1 cellular context compared by ENCODE assay signal in the genomic region with DNA sequence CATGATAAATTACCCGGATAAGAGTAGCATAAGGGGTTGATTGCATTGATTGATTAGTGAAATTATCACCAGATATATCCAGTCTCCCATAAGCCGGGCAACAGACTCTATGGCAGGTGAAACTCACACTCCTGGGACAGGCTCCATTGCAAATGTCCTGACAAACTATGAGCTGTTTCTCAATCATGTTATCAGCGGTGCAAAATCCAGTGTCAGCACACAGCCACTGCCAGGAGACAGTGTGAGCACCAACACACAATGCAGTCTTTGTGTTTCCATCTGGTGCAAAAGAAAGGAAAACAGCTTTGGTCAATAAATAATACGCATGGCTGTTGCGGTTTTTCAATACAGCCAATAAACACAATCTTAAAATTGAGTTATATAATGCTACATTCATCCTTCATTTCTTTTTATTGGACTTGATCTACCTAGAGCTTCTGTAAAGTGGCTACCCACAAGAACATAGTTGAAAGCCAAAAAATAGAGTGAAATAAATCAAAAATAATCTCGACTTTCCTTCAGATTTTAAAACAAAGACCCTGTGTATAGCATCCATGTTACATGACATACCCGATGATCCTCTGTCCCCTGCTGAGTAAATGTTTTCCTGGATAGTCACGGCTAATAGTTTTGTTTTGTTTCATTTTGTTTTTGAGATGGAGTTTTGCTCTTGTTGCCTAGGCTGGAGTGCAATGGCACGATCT.
A peak's percentile ranks its signal among the peaks of the same experiment; 100 is the strongest.
TF ChIP-seq lines count a peak whose summit lies in the region.

No MANE protein-coding gene starts in this region.

TF ChIP-seq in HepG2, 621 proteins besides CTCF, POLR2A, EP300 and RAD21 (continued from another document and continues in another):
- TF ChIP-seq RXRA (CRISPR knock-in tag; IDR thresholded peaks at IDR 0.05) (peak; percentile 61; the same call in 1 of the 2 replicates), CENPT (CRISPR knock-in tag; IDR thresholded peaks at IDR 0.05; ENCODE audit: low read depth) (no peak), SMARCC2 (IDR thresholded peaks at IDR 0.05) (no peak; the same call in 1 of the 2 replicates), IRX3 (CRISPR knock-in tag; IDR thresholded peaks at IDR 0.05; ENCODE audit: borderline replicate concordance, low read depth) (no peak; the same call in 1 of the 2 replicates), NCOR1 (IDR thresholded peaks at IDR 0.05; ENCODE audit: borderline replicate concordance, low read length) (peak; percentile 98), ZBTB7B (CRISPR knock-in tag; IDR thresholded peaks at IDR 0.05) (peak; percentile 73; the same call in 1 of the 2 replicates), ZNF484 (CRISPR knock-in tag; IDR thresholded peaks at IDR 0.05; ENCODE audit: borderline replicate concordance, low read depth) (no peak), NFKB2 (CRISPR knock-in tag; IDR thresholded peaks at IDR 0.05; ENCODE audit: borderline replicate concordance) (no peak), SRY (CRISPR knock-in tag; IDR thresholded peaks at IDR 0.05) (no peak), SRSF1 (optimal IDR thresholded peaks at IDR 0.05; ENCODE audit: low read depth, low read length) (no peak), MZF1 (CRISPR knock-in tag; IDR thresholded peaks at IDR 0.05; ENCODE audit: borderline replicate concordance) (no peak), ZNF670 (CRISPR knock-in tag; IDR thresholded peaks at IDR 0.05; ENCODE audit: borderline replicate concordance) (no peak), MEF2D (CRISPR knock-in tag; IDR thresholded peaks at IDR 0.05) (peak; percentile 40; the same call in 1 of the 2 replicates), MYC (CRISPR knock-in tag; IDR thresholded peaks at IDR 0.05; ENCODE audit: borderline replicate concordance) (peak; percentile 63; the same call in 1 of the 2 replicates), ZNF879 (CRISPR knock-in tag; IDR thresholded peaks at IDR 0.05) (no peak), ZKSCAN8 (CRISPR knock-in tag; IDR thresholded peaks at IDR 0.05; ENCODE audit: borderline replicate concordance) (peak; percentile 89; the same call in 1 of the 2 replicates), U2AF2 (IDR thresholded peaks at IDR 0.05; ENCODE audit: low read depth, low read length) (no peak), FOXA1 (IDR thresholded peaks at IDR 0.05) (no peak), FOXA1 (CRISPR knock-in tag; IDR thresholded peaks at IDR 0.05) (peak; percentile 88), GABPB1 (CRISPR knock-in tag; IDR thresholded peaks at IDR 0.05) (no peak; the same call in 1 of the 2 replicates), SNAPC2 (CRISPR knock-in tag; IDR thresholded peaks at IDR 0.05) (0 out of 2 replicates have a peak, but pooled peaks have one; percentile 57), PPARG (CRISPR knock-in tag; conservative IDR thresholded peaks at IDR 0.05) (peak; percentile 83), ZNF878 (CRISPR knock-in tag; IDR thresholded peaks at IDR 0.05) (0 out of 2 replicates have a peak, but pooled peaks have one; percentile 29), ZNF260 (CRISPR knock-in tag; IDR thresholded peaks at IDR 0.05; ENCODE audit: borderline replicate concordance, low read depth) (no peak), DMAP1 (CRISPR knock-in tag; IDR thresholded peaks at IDR 0.05) (peak; percentile 68; the same call in 1 of the 2 replicates), ZNF20 (CRISPR knock-in tag; IDR thresholded peaks at IDR 0.05) (no peak), ZNF546 (CRISPR knock-in tag; conservative IDR thresholded peaks at IDR 0.05) (no peak), RELA (CRISPR knock-in tag; IDR thresholded peaks at IDR 0.05) (no peak), SOX5 (CRISPR knock-in tag; IDR thresholded peaks at IDR 0.05; ENCODE audit: borderline replicate concordance) (peak; percentile 95), ZNF678 (CRISPR knock-in tag; IDR thresholded peaks at IDR 0.05) (no peak), ZFY (CRISPR knock-in tag; IDR thresholded peaks at IDR 0.05) (no peak; the same call in 1 of the 2 replicates), DNMT1 (CRISPR knock-in tag; IDR thresholded peaks at IDR 0.05) (no peak), ETV5 (CRISPR knock-in tag; IDR thresholded peaks at IDR 0.05; ENCODE audit: borderline replicate concordance) (peak; percentile 82), FOSL1 (CRISPR knock-in tag; IDR thresholded peaks at IDR 0.05; ENCODE audit: borderline replicate concordance) (no peak), SALL2 (CRISPR knock-in tag; IDR thresholded peaks at IDR 0.05) (0 out of 2 replicates have a peak, but pooled peaks have one; percentile 55), EED (CRISPR knock-in tag; IDR thresholded peaks at IDR 0.05) (no peak), SUZ12 (IDR thresholded peaks at IDR 0.05; ENCODE audit: low read depth, low read length) (no peak), RCOR2 (CRISPR knock-in tag; IDR thresholded peaks at IDR 0.05) (peak; percentile 86), ZNF773 (CRISPR knock-in tag; IDR thresholded peaks at IDR 0.05; ENCODE audit: borderline replicate concordance) (no peak), HNRNPLL (IDR thresholded peaks at IDR 0.05; ENCODE audit: low read depth, low read length, poor library complexity, severe bottlenecking) (no peak), ZBTB21 (CRISPR knock-in tag; IDR thresholded peaks at IDR 0.05) (peak; percentile 41; the same call in 1 of the 2 replicates)
- TF ChIP-seq, protein P1, sequence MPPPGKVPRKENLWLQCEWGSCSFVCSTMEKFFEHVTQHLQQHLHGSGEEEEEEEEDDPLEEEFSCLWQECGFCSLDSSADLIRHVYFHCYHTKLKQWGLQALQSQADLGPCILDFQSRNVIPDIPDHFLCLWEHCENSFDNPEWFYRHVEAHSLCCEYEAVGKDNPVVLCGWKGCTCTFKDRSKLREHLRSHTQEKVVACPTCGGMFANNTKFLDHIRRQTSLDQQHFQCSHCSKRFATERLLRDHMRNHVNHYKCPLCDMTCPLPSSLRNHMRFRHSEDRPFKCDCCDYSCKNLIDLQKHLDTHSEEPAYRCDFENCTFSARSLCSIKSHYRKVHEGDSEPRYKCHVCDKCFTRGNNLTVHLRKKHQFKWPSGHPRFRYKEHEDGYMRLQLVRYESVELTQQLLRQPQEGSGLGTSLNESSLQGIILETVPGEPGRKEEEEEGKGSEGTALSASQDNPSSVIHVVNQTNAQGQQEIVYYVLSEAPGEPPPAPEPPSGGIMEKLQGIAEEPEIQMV (CRISPR knock-in tag; IDR thresholded peaks at IDR 0.05; ENCODE audit: low read depth), result 0 out of 2 replicates have a peak, but pooled peaks have one; percentile 22
- TF ChIP-seq, protein P2, sequence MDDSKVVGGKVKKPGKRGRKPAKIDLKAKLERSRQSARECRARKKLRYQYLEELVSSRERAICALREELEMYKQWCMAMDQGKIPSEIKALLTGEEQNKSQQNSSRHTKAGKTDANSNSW (CRISPR knock-in tag; IDR thresholded peaks at IDR 0.05; ENCODE audit: borderline replicate concordance), result no peak; the same call in 1 of the 2 replicates
- TF ChIP-seq, protein P3, sequence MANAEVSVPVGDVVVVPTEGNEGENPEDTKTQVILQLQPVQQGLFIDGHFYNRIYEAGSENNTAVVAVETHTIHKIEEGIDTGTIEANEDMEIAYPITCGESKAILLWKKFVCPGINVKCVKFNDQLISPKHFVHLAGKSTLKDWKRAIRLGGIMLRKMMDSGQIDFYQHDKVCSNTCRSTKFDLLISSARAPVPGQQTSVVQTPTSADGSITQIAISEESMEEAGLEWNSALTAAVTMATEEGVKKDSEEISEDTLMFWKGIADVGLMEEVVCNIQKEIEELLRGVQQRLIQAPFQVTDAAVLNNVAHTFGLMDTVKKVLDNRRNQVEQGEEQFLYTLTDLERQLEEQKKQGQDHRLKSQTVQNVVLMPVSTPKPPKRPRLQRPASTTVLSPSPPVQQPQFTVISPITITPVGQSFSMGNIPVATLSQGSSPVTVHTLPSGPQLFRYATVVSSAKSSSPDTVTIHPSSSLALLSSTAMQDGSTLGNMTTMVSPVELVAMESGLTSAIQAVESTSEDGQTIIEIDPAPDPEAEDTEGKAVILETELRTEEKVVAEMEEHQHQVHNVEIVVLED (CRISPR knock-in tag; IDR thresholded peaks at IDR 0.05; ENCODE audit: borderline replicate concordance), result 0 out of 2 replicates have a peak, but pooled peaks have one; percentile 27
- TF ChIP-seq, protein P4, sequence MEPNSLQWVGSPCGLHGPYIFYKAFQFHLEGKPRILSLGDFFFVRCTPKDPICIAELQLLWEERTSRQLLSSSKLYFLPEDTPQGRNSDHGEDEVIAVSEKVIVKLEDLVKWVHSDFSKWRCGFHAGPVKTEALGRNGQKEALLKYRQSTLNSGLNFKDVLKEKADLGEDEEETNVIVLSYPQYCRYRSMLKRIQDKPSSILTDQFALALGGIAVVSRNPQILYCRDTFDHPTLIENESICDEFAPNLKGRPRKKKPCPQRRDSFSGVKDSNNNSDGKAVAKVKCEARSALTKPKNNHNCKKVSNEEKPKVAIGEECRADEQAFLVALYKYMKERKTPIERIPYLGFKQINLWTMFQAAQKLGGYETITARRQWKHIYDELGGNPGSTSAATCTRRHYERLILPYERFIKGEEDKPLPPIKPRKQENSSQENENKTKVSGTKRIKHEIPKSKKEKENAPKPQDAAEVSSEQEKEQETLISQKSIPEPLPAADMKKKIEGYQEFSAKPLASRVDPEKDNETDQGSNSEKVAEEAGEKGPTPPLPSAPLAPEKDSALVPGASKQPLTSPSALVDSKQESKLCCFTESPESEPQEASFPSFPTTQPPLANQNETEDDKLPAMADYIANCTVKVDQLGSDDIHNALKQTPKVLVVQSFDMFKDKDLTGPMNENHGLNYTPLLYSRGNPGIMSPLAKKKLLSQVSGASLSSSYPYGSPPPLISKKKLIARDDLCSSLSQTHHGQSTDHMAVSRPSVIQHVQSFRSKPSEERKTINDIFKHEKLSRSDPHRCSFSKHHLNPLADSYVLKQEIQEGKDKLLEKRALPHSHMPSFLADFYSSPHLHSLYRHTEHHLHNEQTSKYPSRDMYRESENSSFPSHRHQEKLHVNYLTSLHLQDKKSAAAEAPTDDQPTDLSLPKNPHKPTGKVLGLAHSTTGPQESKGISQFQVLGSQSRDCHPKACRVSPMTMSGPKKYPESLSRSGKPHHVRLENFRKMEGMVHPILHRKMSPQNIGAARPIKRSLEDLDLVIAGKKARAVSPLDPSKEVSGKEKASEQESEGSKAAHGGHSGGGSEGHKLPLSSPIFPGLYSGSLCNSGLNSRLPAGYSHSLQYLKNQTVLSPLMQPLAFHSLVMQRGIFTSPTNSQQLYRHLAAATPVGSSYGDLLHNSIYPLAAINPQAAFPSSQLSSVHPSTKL (CRISPR knock-in tag; IDR thresholded peaks at IDR 0.05), result peak; percentile 93
- TF ChIP-seq, protein P5, sequence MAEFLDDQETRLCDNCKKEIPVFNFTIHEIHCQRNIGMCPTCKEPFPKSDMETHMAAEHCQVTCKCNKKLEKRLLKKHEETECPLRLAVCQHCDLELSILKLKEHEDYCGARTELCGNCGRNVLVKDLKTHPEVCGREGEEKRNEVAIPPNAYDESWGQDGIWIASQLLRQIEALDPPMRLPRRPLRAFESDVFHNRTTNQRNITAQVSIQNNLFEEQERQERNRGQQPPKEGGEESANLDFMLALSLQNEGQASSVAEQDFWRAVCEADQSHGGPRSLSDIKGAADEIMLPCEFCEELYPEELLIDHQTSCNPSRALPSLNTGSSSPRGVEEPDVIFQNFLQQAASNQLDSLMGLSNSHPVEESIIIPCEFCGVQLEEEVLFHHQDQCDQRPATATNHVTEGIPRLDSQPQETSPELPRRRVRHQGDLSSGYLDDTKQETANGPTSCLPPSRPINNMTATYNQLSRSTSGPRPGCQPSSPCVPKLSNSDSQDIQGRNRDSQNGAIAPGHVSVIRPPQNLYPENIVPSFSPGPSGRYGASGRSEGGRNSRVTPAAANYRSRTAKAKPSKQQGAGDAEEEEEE (CRISPR knock-in tag; IDR thresholded peaks at IDR 0.05; ENCODE audit: borderline replicate concordance), result no peak
- TF ChIP-seq, protein P6, sequence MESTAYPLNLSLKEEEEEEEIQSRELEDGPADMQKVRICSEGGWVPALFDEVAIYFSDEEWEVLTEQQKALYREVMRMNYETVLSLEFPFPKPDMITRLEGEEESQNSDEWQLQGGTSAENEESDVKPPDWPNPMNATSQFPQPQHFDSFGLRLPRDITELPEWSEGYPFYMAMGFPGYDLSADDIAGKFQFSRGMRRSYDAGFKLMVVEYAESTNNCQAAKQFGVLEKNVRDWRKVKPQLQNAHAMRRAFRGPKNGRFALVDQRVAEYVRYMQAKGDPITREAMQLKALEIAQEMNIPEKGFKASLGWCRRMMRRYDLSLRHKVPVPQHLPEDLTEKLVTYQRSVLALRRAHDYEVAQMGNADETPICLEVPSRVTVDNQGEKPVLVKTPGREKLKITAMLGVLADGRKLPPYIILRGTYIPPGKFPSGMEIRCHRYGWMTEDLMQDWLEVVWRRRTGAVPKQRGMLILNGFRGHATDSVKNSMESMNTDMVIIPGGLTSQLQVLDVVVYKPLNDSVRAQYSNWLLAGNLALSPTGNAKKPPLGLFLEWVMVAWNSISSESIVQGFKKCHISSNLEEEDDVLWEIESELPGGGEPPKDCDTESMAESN (CRISPR knock-in tag; conservative IDR thresholded peaks at IDR 0.05), result peak; percentile 32; the same call in 1 of the 2 replicates
- TF ChIP-seq, protein P7, sequence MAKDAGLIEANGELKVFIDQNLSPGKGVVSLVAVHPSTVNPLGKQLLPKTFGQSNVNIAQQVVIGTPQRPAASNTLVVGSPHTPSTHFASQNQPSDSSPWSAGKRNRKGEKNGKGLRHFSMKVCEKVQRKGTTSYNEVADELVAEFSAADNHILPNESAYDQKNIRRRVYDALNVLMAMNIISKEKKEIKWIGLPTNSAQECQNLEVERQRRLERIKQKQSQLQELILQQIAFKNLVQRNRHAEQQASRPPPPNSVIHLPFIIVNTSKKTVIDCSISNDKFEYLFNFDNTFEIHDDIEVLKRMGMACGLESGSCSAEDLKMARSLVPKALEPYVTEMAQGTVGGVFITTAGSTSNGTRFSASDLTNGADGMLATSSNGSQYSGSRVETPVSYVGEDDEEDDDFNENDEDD (CRISPR knock-in tag; IDR thresholded peaks at IDR 0.05; ENCODE audit: borderline replicate concordance), result peak; percentile 64; the same call in 1 of the 2 replicates
- TF ChIP-seq, protein P8, sequence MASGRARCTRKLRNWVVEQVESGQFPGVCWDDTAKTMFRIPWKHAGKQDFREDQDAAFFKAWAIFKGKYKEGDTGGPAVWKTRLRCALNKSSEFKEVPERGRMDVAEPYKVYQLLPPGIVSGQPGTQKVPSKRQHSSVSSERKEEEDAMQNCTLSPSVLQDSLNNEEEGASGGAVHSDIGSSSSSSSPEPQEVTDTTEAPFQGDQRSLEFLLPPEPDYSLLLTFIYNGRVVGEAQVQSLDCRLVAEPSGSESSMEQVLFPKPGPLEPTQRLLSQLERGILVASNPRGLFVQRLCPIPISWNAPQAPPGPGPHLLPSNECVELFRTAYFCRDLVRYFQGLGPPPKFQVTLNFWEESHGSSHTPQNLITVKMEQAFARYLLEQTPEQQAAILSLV (CRISPR knock-in tag; IDR thresholded peaks at IDR 0.05; ENCODE audit: borderline replicate concordance), result no peak; the same call in 1 of the 2 replicates
- TF ChIP-seq, protein P9, sequence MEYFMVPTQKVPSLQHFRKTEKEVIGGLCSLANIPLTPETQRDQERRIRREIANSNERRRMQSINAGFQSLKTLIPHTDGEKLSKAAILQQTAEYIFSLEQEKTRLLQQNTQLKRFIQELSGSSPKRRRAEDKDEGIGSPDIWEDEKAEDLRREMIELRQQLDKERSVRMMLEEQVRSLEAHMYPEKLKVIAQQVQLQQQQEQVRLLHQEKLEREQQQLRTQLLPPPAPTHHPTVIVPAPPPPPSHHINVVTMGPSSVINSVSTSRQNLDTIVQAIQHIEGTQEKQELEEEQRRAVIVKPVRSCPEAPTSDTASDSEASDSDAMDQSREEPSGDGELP (IDR thresholded peaks at IDR 0.05; ENCODE audit: borderline replicate concordance, low read depth), result peak; percentile 84
